ENCODE assay signal across 8 cellular contexts in genomic region chr3:138832473-138833057, GRCh38. TPM values are rescaled to one million over a fixed set of nuclear protein-coding genes. Genes with fewer than 3 reads are reported as not detected.
DNase-seq lines count a peak whose midpoint lies in the region; ATAC-seq and TF ChIP-seq lines count a peak whose summit lies in the region.
"Not testable (repeated sequence)": the region's sequence is repeated elsewhere in the genome, so short reads cannot be mapped to it uniquely, and the experiment has no call there.

No MANE protein-coding gene starts in this region.

- H3K4me1 ChIP-seq in GM23338 (ENCODE audit: insufficient read depth): peaks cover 17% of the 10 kb centered on the region
- H3K4me1 ChIP-seq in PC-3 (ENCODE audit: insufficient read depth, low read length); hepatocyte (ENCODE audit: insufficient read depth); thymus (ENCODE audit: control insufficient read depth, insufficient read depth, low read length): not testable (repeated sequence)

- peak overlapping the region; percentile 77 for H3K4me3 Mint-ChIP-seq in CD4-positive, alpha-beta T cell
- H3K4me3 Mint-ChIP-seq in GM23338 (peak overlapping the region; percentile 17; the same call in 1 of the 3 replicates), nephron (peak overlapping the region; percentile 41 to 72 (median 63))
- H3K4me3 Mint-ChIP-seq in activated naive CD4-positive, alpha-beta T cell treated with anti-CD3 and anti-CD28 coated beads, Interleukin-2, amount 50 U/mL, for 24 hours: peak overlapping the region; percentile 11

- H4K20me1 ChIP-seq in GM23338 (replicated peaks; ENCODE audit: insufficient read depth); PC-3 (ENCODE audit: low read length); hepatocyte (ENCODE audit: insufficient read depth, poor library complexity, severe bottlenecking): not testable (repeated sequence)

- not testable (repeated sequence) for H3K36me3 ChIP-seq in GM23338 (ENCODE audit: insufficient read depth); PC-3 (ENCODE audit: low read depth, low read length); hepatocyte (replicated peaks; ENCODE audit: insufficient read depth, low read depth); thymus (ENCODE audit: control insufficient read depth, insufficient read depth)

- H3K27me3 Mint-ChIP-seq in CD4-positive, alpha-beta T cell; GM23338 (ENCODE audit: insufficient read depth, low read depth, poor library complexity); activated naive CD4-positive, alpha-beta T cell treated with anti-CD3 and anti-CD28 coated beads, Interleukin-2, amount 50 U/mL, for 24 hours; nephron (ENCODE audit: low read depth): not testable (repeated sequence)

- not testable (repeated sequence) for TF ChIP-seq CTCF in CD4-positive, alpha-beta T cell (IDR thresholded peaks at IDR 0.05); GM23338 (conservative IDR thresholded peaks at IDR 0.05; ENCODE audit: low read depth in 2 of 2); PC-3 (conservative IDR thresholded peaks at IDR 0.05; ENCODE audit: low read depth, low read length); hepatocyte (IDR thresholded peaks at IDR 0.05; ENCODE audit: poor library complexity); nephron (IDR thresholded peaks at IDR 0.05; ENCODE audit: unreplicated experiment in 3 of 3)

- CTCF ChIA-PET in CD4-positive, alpha-beta T cell (lab: Charles Lee); PC-3 (lab: Charles Lee): not testable (repeated sequence)

- POLR2A ChIA-PET in CD4-positive, alpha-beta T cell (lab: Charles Lee); PC-3 (lab: Charles Lee; ENCODE audit: unreplicated experiment): not testable (repeated sequence)

- peaks cover 12% of the 10 kb centered on the region for H3F3A ChIP-seq in GM23338 (replicated peaks; ENCODE audit: low read depth)
- H3F3A ChIP-seq in PC-3 (ENCODE audit: low read length, unreplicated experiment): not testable (repeated sequence)

- not testable (repeated sequence) for H3K27ac ChIP-seq in CD4-positive, alpha-beta T cell (ENCODE audit: low read depth, low read length); GM23338 (ENCODE audit: low read depth)
- H3K27ac ChIP-seq in PC-3 (ENCODE audit: low read length) (peak overlapping the region; percentile 57), hepatocyte (peak overlapping the region; percentile 98), thymus (ENCODE audit: low read depth) (peak overlapping the region; percentile 36)

- H3K4me2 ChIP-seq in GM23338: peak overlapping the region; percentile 94; the same call in 1 of the 2 replicates
- H3K4me2 ChIP-seq in PC-3 (ENCODE audit: low read length): peak overlapping the region; percentile 87
- peak overlapping the region; percentile 81 for H3K4me2 ChIP-seq in hepatocyte

- not testable (repeated sequence) for H3K9me2 ChIP-seq in GM23338 (ENCODE audit: insufficient read depth); PC-3 (replicated peaks; ENCODE audit: low read length); hepatocyte (replicated peaks; ENCODE audit: insufficient read depth)

- H3K9me3 Mint-ChIP-seq in CD4-positive, alpha-beta T cell; GM23338; activated naive CD4-positive, alpha-beta T cell treated with anti-CD3 and anti-CD28 coated beads, Interleukin-2, amount 50 U/mL, for 24 hours; nephron: not testable (repeated sequence)

- H3K4me1 Mint-ChIP-seq in CD4-positive, alpha-beta T cell (ENCODE audit: low read depth): peaks cover 36% of the 10 kb centered on the region
- H3K4me1 Mint-ChIP-seq in GM23338: peaks cover 21% of the 10 kb centered on the region
- peaks cover 33% of the 10 kb centered on the region for H3K4me1 Mint-ChIP-seq in activated naive CD4-positive, alpha-beta T cell treated with anti-CD3 and anti-CD28 coated beads, Interleukin-2, amount 50 U/mL, for 24 hours
- not testable (repeated sequence) for H3K4me1 Mint-ChIP-seq in nephron

- BruUV-seq in PC-3 (replicated peaks; lab: Mats Ljungman, UMichigan): not testable (repeated sequence)

- H3K4me3 ChIP-seq in GM23338 (peak overlapping the region; percentile 70; the same call in 1 of the 2 replicates), PC-3 (ENCODE audit: low read length) (peak overlapping the region; percentile 99)
- H3K4me3 ChIP-seq in hepatocyte; thymus (ENCODE audit: low read length): not testable (repeated sequence)

- peak overlapping the region; percentile 27; the same call in 1 of the 2 replicates for H3K9ac ChIP-seq in PC-3 (ENCODE audit: low read length)

- not testable (repeated sequence) for H3K27me3 ChIP-seq in CD4-positive, alpha-beta T cell (ENCODE audit: control insufficient read depth, insufficient read depth, low read length); GM23338 (ENCODE audit: insufficient read depth); PC-3 (ENCODE audit: low read length); hepatocyte; thymus (ENCODE audit: control insufficient read depth, insufficient read depth)

- H3K79me2 ChIP-seq in GM23338 (replicated peaks; ENCODE audit: insufficient read depth): peaks cover 66% of the 10 kb centered on the region
- peaks cover 58% of the 10 kb centered on the region for H3K79me2 ChIP-seq in PC-3 (ENCODE audit: low read length)
- H3K79me2 ChIP-seq in hepatocyte: peaks cover 59% of the 10 kb centered on the region

- intact Hi-C loops in CD4-positive, alpha-beta T cell (cut with DNase I, micrococcal nuclease): loop anchor here (2.0 to 10.0 kb wide), 5 partner anchors 14 to 648 kb away; partner anchors contain the start of genes ARMC8 (in 1 of the 2) and MRPS22 (in 1 of the 2)
- intact Hi-C loops in PC-3 (cut with micrococcal nuclease): loop anchor here (5.0 kb wide), 2 partner anchors 45 to 240 kb away; partner anchors contain the start of gene CEP70

- H3K36me3 Mint-ChIP-seq in CD4-positive, alpha-beta T cell (ENCODE audit: low read depth): peaks cover 38% of the 10 kb centered on the region
- H3K36me3 Mint-ChIP-seq in GM23338 (ENCODE audit: low read depth) (peaks cover 24% of the 10 kb centered on the region), nephron (ENCODE audit: low read depth) (peaks cover 16% of the 10 kb centered on the region)
- H3K36me3 Mint-ChIP-seq in activated naive CD4-positive, alpha-beta T cell treated with anti-CD3 and anti-CD28 coated beads, Interleukin-2, amount 50 U/mL, for 24 hours: not testable (repeated sequence)

- DNase-seq in CD4-positive, alpha-beta T cell; GM23338 (ENCODE audit: low spot score); PC-3; hepatocyte (ENCODE audit: low spot score): not testable (repeated sequence)
- DNase-seq in UCSD-AML1 (lab: John Stamatoyannopoulos, UW; ENCODE audit: unreplicated experiment): peak; percentile 30

- not testable (repeated sequence) for H2AFZ ChIP-seq in GM23338; PC-3 (ENCODE audit: low read length); hepatocyte

- H3K9me3 ChIP-seq in CD4-positive, alpha-beta T cell (ENCODE audit: control insufficient read depth, low read length); PC-3 (ENCODE audit: low read length); hepatocyte (ENCODE audit: low read depth); thymus (ENCODE audit: control insufficient read depth): not testable (repeated sequence)

- not testable (repeated sequence) for ATAC-seq in CD4-positive, alpha-beta T cell (ENCODE audit: poor library complexity); GM23338; PC-3

- 97% methylated on average over 26 of the region's 27 CpGs for WGBS in hepatocyte (ENCODE audit: low lambda C conversion rate, missing lambda C conversion rate)
- 98% methylated on average over 27 of the region's 27 CpGs for WGBS in thymus

- H3K27ac Mint-ChIP-seq in CD4-positive, alpha-beta T cell: peak overlapping the region; percentile 60
- not testable (repeated sequence) for H3K27ac Mint-ChIP-seq in GM23338; activated naive CD4-positive, alpha-beta T cell treated with anti-CD3 and anti-CD28 coated beads, Interleukin-2, amount 50 U/mL, for 24 hours; nephron

RNA-seq across cellular contexts. Expression of gene PIK3CB, which starts 2.2 kb away (rescaled TPM):
- total RNA-seq in CD4-positive, alpha-beta T cell: 10 to 100 TPM; 23.0 to 26.4 TPM
- total RNA-seq in GM23338 (2014; rRNA removed; shearing (Covaris generic)): 32.1 and 32.4 TPM in 2 replicates
- 11.7 and 13.3 TPM in 2 replicates for polyA plus RNA-seq in GM23338 (2016; fragmentation: Nextera tagmentation; extraction: Ambion mirVana)
- total RNA-seq in PC-3 (2014; rRNA removed): 8.3 and 15.7 TPM in 2 replicates
- 21.3 and 23.0 TPM in 2 replicates for total RNA-seq in hepatocyte
- 14.3 and 16.0 TPM in 2 replicates for polyA plus RNA-seq in hepatocyte
- 20.2 TPM for polyA plus RNA-seq in thymus

Comparison
In these comparisons a context has a peak if more than half of its experiments do, and no peak if none do; other contexts are left out.
1. H3K4me3 Mint-ChIP-seq: peak in every context shown above with its lines; median percentile 77 in CD4-positive, alpha-beta T cell; 63 in nephron; 17 in GM23338; 11 in activated naive CD4-positive, alpha-beta T cell treated with anti-CD3 and anti-CD28 coated beads, Interleukin-2, amount 50 U/mL, for 24 hours.